ENCODE assay signal across 8 cellular contexts in genomic region chr3:195129644-195130492, GRCh38.
A peak's percentile ranks its signal among the peaks of the same experiment; 100 is the strongest.
DNase-seq lines count a peak whose midpoint lies in the region; ATAC-seq and TF ChIP-seq lines count a peak whose summit lies in the region.

No MANE protein-coding gene starts in this region.

- peaks cover 0 to 6% (median 4%) of the 10 kb centered on the region in 5 donors for H3K36me3 Mint-ChIP-seq in naive thymus-derived CD4-positive, alpha-beta T cell
- H3K36me3 Mint-ChIP-seq in progenitor cell of endocrine pancreas (ENCODE audit: insufficient read depth), result no peaks in the 10 kb centered on the region

- TF ChIP-seq CTCF in progenitor cell of endocrine pancreas (IDR thresholded peaks at IDR 0.05; ENCODE audit: unreplicated experiment), result no peak

- H3K27me3 ChIP-seq in naive thymus-derived CD4-positive, alpha-beta T cell (ENCODE audit: control insufficient read depth in 2 of 2, insufficient read depth in 2 of 2, low read length in 2 of 2), result no peaks in the 10 kb centered on the region

- no peaks in the 10 kb centered on the region for H3K36me3 ChIP-seq in naive thymus-derived CD4-positive, alpha-beta T cell (ENCODE audit: control insufficient read depth in 2 of 3, insufficient read depth in 3 of 3, low read length in 3 of 3)

- H3K27ac ChIP-seq in naive thymus-derived CD4-positive, alpha-beta T cell (ENCODE audit: low read depth, low read length), result no peak overlapping the region

- peak overlapping the region in 1 of 10 donors; percentile 32 for H3K4me3 Mint-ChIP-seq in naive thymus-derived CD4-positive, alpha-beta T cell
- H3K4me3 Mint-ChIP-seq in progenitor cell of endocrine pancreas (ENCODE audit: low read depth), result no peak overlapping the region

- DNase-seq in NAMALWA (ENCODE audit: low spot score), result peak; percentile 33
- peak in 1 of 9 donors; percentile 43 for DNase-seq in naive thymus-derived CD4-positive, alpha-beta T cell
- DNase-seq in progenitor cell of endocrine pancreas (ENCODE audit: low spot score, unreplicated experiment), result no peak
- DNase-seq in NCI-H2171 (lab: John Stamatoyannopoulos, UW), result no peak
- no peak for DNase-seq in SW480 (ENCODE audit: low spot score)
- DNase-seq in anterior cingulate cortex (lab: John Stamatoyannopoulos, UW), result no peak

- H3K27ac Mint-ChIP-seq in naive thymus-derived CD4-positive, alpha-beta T cell, result peak overlapping the region in 1 of 9 donors; percentile 53
- no peak overlapping the region for H3K27ac Mint-ChIP-seq in progenitor cell of endocrine pancreas

- peaks cover 8 to 26% (median 15%) of the 10 kb centered on the region in 7 donors for H3K4me1 Mint-ChIP-seq in naive thymus-derived CD4-positive, alpha-beta T cell
- peaks cover 2% of the 10 kb centered on the region for H3K4me1 Mint-ChIP-seq in progenitor cell of endocrine pancreas (ENCODE audit: low read depth)

- POLR2A ChIA-PET in naive thymus-derived CD4-positive, alpha-beta T cell (lab: Charles Lee), result no interaction called here

- CTCF ChIA-PET in naive thymus-derived CD4-positive, alpha-beta T cell (lab: Charles Lee), result interaction anchor here (0.7 kb wide), 1 partner anchor 494 kb away, joined by 3 read pairs; no protein-coding TSS in a partner anchor

- intact Hi-C loops in naive thymus-derived CD4-positive, alpha-beta T cell (cut with micrococcal nuclease), result no loop called here

- H3K4me3 ChIP-seq in naive thymus-derived CD4-positive, alpha-beta T cell (ENCODE audit: low read length), result no peak overlapping the region

- no peaks in the 10 kb centered on the region for H3K4me1 ChIP-seq in naive thymus-derived CD4-positive, alpha-beta T cell (ENCODE audit: control insufficient read depth in 2 of 2, insufficient read depth in 2 of 2, low read length in 2 of 2)

- H3K9me3 Mint-ChIP-seq in naive thymus-derived CD4-positive, alpha-beta T cell, result no peaks in the 10 kb centered on the region
- H3K9me3 Mint-ChIP-seq in progenitor cell of endocrine pancreas (ENCODE audit: low read depth), result no peaks in the 10 kb centered on the region

- H3K27me3 Mint-ChIP-seq in naive thymus-derived CD4-positive, alpha-beta T cell, result no peaks in the 10 kb centered on the region
- no peaks in the 10 kb centered on the region for H3K27me3 Mint-ChIP-seq in progenitor cell of endocrine pancreas

- peak; percentile 85 for ATAC-seq in GM18867 (IDR thresholded peaks at IDR 0.05; ENCODE audit: unreplicated experiment)
- ATAC-seq in GM21723 (IDR thresholded peaks at IDR 0.05; ENCODE audit: unreplicated experiment), result peak; percentile 89
- ATAC-seq in naive thymus-derived CD4-positive, alpha-beta T cell, result peak; percentile 52

- H3K9me3 ChIP-seq in naive thymus-derived CD4-positive, alpha-beta T cell (ENCODE audit: control insufficient read depth in 2 of 3, low read length in 3 of 3), result no peaks in the 10 kb centered on the region
